34 cellular contexts compared by ENCODE assay signal in the genomic region with DNA sequence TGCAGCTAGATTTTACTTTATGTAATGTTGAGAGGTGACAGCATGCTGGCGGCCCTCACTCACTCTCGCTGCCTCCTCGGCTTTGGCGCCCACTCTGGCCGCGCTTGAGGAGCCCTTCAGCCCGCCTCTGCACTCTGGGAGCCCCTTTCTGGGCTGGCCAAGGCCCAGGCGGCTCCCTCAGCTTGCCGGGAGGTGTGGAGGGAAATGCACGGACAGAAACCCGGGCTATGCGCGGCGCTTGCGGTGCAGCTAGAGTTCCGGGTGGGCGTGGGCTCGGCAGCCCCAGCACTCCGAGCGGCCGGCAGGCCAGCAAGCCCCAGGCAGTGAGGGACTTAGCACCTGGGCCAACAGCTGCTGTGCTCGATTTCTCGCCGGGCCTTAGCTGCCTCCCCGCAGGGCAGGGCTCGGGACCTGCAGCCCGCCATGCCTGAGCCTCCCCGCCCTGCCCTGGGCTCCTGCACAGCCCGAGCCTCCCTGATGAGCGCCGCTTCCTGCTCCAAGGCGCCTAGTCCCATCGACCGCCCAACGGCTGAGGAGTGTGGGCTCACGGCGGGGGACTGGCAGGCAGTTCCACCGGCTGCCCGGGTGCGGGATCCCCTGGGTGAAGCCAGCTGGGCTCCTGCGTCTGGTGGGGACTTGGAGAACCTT.
"Had no signal": no experiment of that assay in that cellular context is flagged by ENCODE, and none has a peak within 500 bp of the region (broad histone marks: within the 10 kb centered on the region; RNA-seq: fewer than 3 reads in every experiment).

No MANE protein-coding gene starts in this region.

- H3K36me3 ChIP-seq: breast epithelium, esophagus muscularis mucosa, heart left ventricle, neutrophil, ovary, prostate gland, thyroid gland had no signal

- DNase-seq: activated B cell treated with CpG ODN at 0.5 μM for 24 hours; activated CD4-positive, alpha-beta T cell treated with anti-CD3 and anti-CD28 coated beads for 36 hours; activated CD8-positive, alpha-beta memory T cell treated with anti-CD3 and anti-CD28 coated beads, Interleukin-2, amount 10 ng/mL, durations not matched to agents 7 days and 5 days; activated CD8-positive, alpha-beta T cell treated with anti-CD3 and anti-CD28 coated beads, Interleukin-2, amount 10 ng/mL, durations not matched to agents 7 days and 5 days; activated naive CD4-positive, alpha-beta T cell; activated T-cell treated with anti-CD3 and anti-CD28 coated beads, Interleukin-2, amount 50 U/mL, for 48 hours; central memory CD4-positive, alpha-beta T cell; dermis blood vessel endothelial cell; effector CD4-positive, alpha-beta T cell; foreskin keratinocyte; hypothalamus; immature natural killer cell; mucosa of descending colon; nephron progenitor cell; retina; small intestine; stimulated activated CD4-positive, alpha-beta T cell treated with anti-CD3 and anti-CD28 coated beads, Interleukin-1b, Interleukin-23, amount 100 ng/mL, for 48 hours; stimulated activated CD4-positive, alpha-beta T cell treated with anti-CD3 and anti-CD28 coated beads, Interleukin-4, amount 100 ng/mL, for 4 hours; stimulated activated CD8-positive, alpha-beta memory T cell treated with anti-CD3 and anti-CD28 coated beads, Interleukin-4, amount 100 ng/mL, for 48 hours; stimulated activated naive CD8-positive, alpha-beta T cell treated with anti-CD3 and anti-CD28 coated beads, Interleukin-15, amount 100 ng/mL, for 72 hours; substantia nigra; T-helper 2 cell; thyroid gland had no signal

- H3K27me3 ChIP-seq: breast epithelium, esophagus muscularis mucosa, foreskin keratinocyte, heart left ventricle, neutrophil, ovary, thyroid gland had no signal

- H3K9me3 ChIP-seq: breast epithelium, neutrophil, ovary, prostate gland, thyroid gland had no signal

- ATAC-seq: activated CD4-positive, alpha-beta T cell treated with anti-CD3 and anti-CD28 coated beads for 36 hours; activated CD8-positive, alpha-beta memory T cell treated with anti-CD3 and anti-CD28 coated beads, Interleukin-2, amount 10 ng/mL, durations not matched to agents 7 days and 5 days; activated CD8-positive, alpha-beta T cell treated with anti-CD3 and anti-CD28 coated beads, Interleukin-2, amount 10 ng/mL, durations not matched to agents 7 days and 5 days; activated naive CD4-positive, alpha-beta T cell treated with anti-CD3 and anti-CD28 coated beads, Interleukin-2, amount 50 U/mL, for 72 hours; foreskin keratinocyte; heart left ventricle; mucosa of descending colon; sciatic nerve; stimulated activated memory B cell treated with anti-CD40 and anti-IgM and Interleukin-4, amounts not matched to agents 10 μg/mL and 1 μg/mL and 100 μg/mL, for 72 hours; stimulated activated naive CD8-positive, alpha-beta T cell treated with anti-CD3 and anti-CD28 coated beads, Interleukin-15, amount 100 ng/mL, for 72 hours had no signal

- H3K4me1 ChIP-seq: breast epithelium, esophagus muscularis mucosa, foreskin keratinocyte, heart left ventricle, prostate gland, thyroid gland had no signal

- FAIRE-seq: colon, small intestine had no signal

- H3K27ac ChIP-seq: breast epithelium, esophagus muscularis mucosa, foreskin keratinocyte, heart left ventricle, neutrophil, ovary, prostate gland, thyroid gland had no signal

- H3K4me3 ChIP-seq: breast epithelium, esophagus muscularis mucosa, heart left ventricle, lung, mucosa of descending colon, ovary, prostate gland, thyroid gland had no signal
